2 cellular contexts compared by ENCODE assay signal in genomic region chr19:7216373-7216902, GRCh38.
TF ChIP-seq lines count a peak whose summit lies in the region.

No MANE protein-coding gene starts in this region.

TF ChIP-seq in GM12891, 5 proteins besides CTCF, POLR2A, EP300 and RAD21:
- TF ChIP-seq POLR2AphosphoS5 (IDR thresholded peaks at IDR 0.05; ENCODE audit: low read depth, low read length) (no peak), SPI1 (IDR thresholded peaks at IDR 0.05; ENCODE audit: low read depth, low read length) (no peak), PAX5 (IDR thresholded peaks at IDR 0.05; ENCODE audit: insufficient read depth, low read length, severe bottlenecking) (no peak), TAF1 (IDR thresholded peaks at IDR 0.05; ENCODE audit: low read depth, low read length) (no peak), POU2F2 (IDR thresholded peaks at IDR 0.05; ENCODE audit: low read depth, low read length) (no peak)
TF ChIP-seq in GM12891: peak in this region for 0.

TF ChIP-seq in SK-N-SH, 30 proteins besides CTCF, POLR2A, EP300 and RAD21:
- TF ChIP-seq PBX3 (IDR thresholded peaks at IDR 0.05) (no peak), RFX5 (IDR thresholded peaks at IDR 0.05; ENCODE audit: low read length) (no peak), ZBTB33 (IDR thresholded peaks at IDR 0.05; ENCODE audit: borderline replicate concordance, low read depth) (no peak), TCF12 (IDR thresholded peaks at IDR 0.05) (no peak), TAF1 (IDR thresholded peaks at IDR 0.05; ENCODE audit: borderline replicate concordance, low read depth, low read length) (no peak), USF2 (IDR thresholded peaks at IDR 0.05; ENCODE audit: borderline replicate concordance, low read depth, low read length) (no peak), USF1 (IDR thresholded peaks at IDR 0.05; ENCODE audit: borderline replicate concordance, low read depth) (no peak), JUND (IDR thresholded peaks at IDR 0.05) (no peak), IRF3 (IDR thresholded peaks at IDR 0.05; ENCODE audit: low read depth, low read length) (no peak), MXI1 (IDR thresholded peaks at IDR 0.05; ENCODE audit: low read depth, low read length) (no peak), REST (IDR thresholded peaks at IDR 0.05; ENCODE audit: low read depth, low read length) (no peak), RXRA (IDR thresholded peaks at IDR 0.05; ENCODE audit: borderline replicate concordance, low read depth) (no peak), CHD2 (IDR thresholded peaks at IDR 0.05; ENCODE audit: low read length, partially characterized antibody) (no peak), SMC3 (IDR thresholded peaks at IDR 0.05; ENCODE audit: low read depth, low read length) (no peak), MAX (IDR thresholded peaks at IDR 0.05; ENCODE audit: low read depth) (no peak), POLR2AphosphoS5 (IDR thresholded peaks at IDR 0.05; ENCODE audit: low read depth, low read length) (no peak), GATA2 (CRISPR knock-in tag; IDR thresholded peaks at IDR 0.05) (no peak), NRF1 (IDR thresholded peaks at IDR 0.05; ENCODE audit: low read depth, low read length) (no peak), FOXM1 (IDR thresholded peaks at IDR 0.05; ENCODE audit: low read depth) (no peak)
